Comparison of ENCODE assay signal across 23 cellular contexts in genomic region chr14:100211366-100211765, GRCh38. TPM values are rescaled to one million over a fixed set of nuclear protein-coding genes. Genes with fewer than 3 reads are reported as not detected.
"Had no signal": no experiment of that assay in that cellular context is flagged by ENCODE, and none has a peak within 500 bp of the region (broad histone marks: within the 10 kb centered on the region; RNA-seq: fewer than 3 reads in every experiment).

No MANE protein-coding gene starts in this region.

- H3K36me3 Mint-ChIP-seq: memory B cell; natural killer cell treated with Interleukin-12 subunit alpha and Interleukin-12 subunit beta and Interleukin-15 and Interleukin-18, amount 100 ng/mL, for 72 hours; stimulated activated naive B cell treated with anti-CD40 and anti-IgM and Interleukin-4, amounts not matched to agents 10 μg/mL and 1 μg/mL and 100 μg/mL, for 72 hours had no signal

- H3K9me3 Mint-ChIP-seq: effector memory CD8-positive, alpha-beta T cell; memory B cell; natural killer cell treated with Interleukin-12 subunit alpha and Interleukin-12 subunit beta and Interleukin-15 and Interleukin-18, amount 100 ng/mL, for 72 hours; stimulated activated naive CD8-positive, alpha-beta T cell treated with anti-CD3 and anti-CD28 coated beads, Interleukin-15, Interleukin-2, amounts not matched to agents 100 ng/mL and 50 ng/mL, for 24 hours had no signal

- H3K27me3 ChIP-seq: neural progenitor cell, right atrium auricular region, sigmoid colon, transverse colon, vagina had no signal

- H3K27ac Mint-ChIP-seq: effector memory CD8-positive, alpha-beta T cell; memory B cell; natural killer cell treated with Interleukin-12 subunit alpha and Interleukin-12 subunit beta and Interleukin-15 and Interleukin-18, amount 100 ng/mL, for 72 hours; neural progenitor cell; progenitor cell of endocrine pancreas; stimulated activated naive B cell treated with anti-CD40 and anti-IgM and Interleukin-4, amounts not matched to agents 10 μg/mL and 1 μg/mL and 100 μg/mL, for 72 hours; stimulated activated naive CD8-positive, alpha-beta T cell treated with anti-CD3 and anti-CD28 coated beads, Interleukin-15, Interleukin-2, amounts not matched to agents 100 ng/mL and 50 ng/mL, for 24 hours had no signal

- H3K27ac ChIP-seq: coronary artery, neural progenitor cell, parathyroid adenoma, right atrium auricular region, sigmoid colon, thoracic aorta, transverse colon, vagina had no signal

- H3K4me3 ChIP-seq: coronary artery, lung, neural progenitor cell, right atrium auricular region, sigmoid colon, thoracic aorta, transverse colon, vagina had no signal

- DNase-seq: effector memory CD8-positive, alpha-beta T cell; erythroblast; head of caudate nucleus; sigmoid colon; stimulated activated CD4-positive, alpha-beta T cell treated with anti-CD3 and anti-CD28 coated beads, Interleukin-4, amount 100 ng/mL, for 4 hours; stimulated activated naive B cell treated with anti-CD40 and anti-IgM and Interleukin-4, amounts not matched to agents 10 μg/mL and 1 μg/mL and 100 μg/mL, for 72 hours; transverse colon had no signal

- H3K4me3 Mint-ChIP-seq: effector memory CD8-positive, alpha-beta T cell; memory B cell; natural killer cell treated with Interleukin-12 subunit alpha and Interleukin-12 subunit beta and Interleukin-15 and Interleukin-18, amount 100 ng/mL, for 72 hours; stimulated activated naive B cell treated with anti-CD40 and anti-IgM and Interleukin-4, amounts not matched to agents 10 μg/mL and 1 μg/mL and 100 μg/mL, for 72 hours; stimulated activated naive CD8-positive, alpha-beta T cell treated with anti-CD3 and anti-CD28 coated beads, Interleukin-15, Interleukin-2, amounts not matched to agents 100 ng/mL and 50 ng/mL, for 24 hours had no signal

- H3K9me3 ChIP-seq: right atrium auricular region, sigmoid colon, thoracic aorta, transverse colon, vagina had no signal

- ATAC-seq: effector memory CD8-positive, alpha-beta T cell; left lobe of liver; natural killer cell treated with Interleukin-12 subunit alpha and Interleukin-12 subunit beta and Interleukin-15 and Interleukin-18, amount 100 ng/mL, for 72 hours; stimulated activated naive B cell treated with anti-CD40 and anti-IgM and Interleukin-4, amounts not matched to agents 10 μg/mL and 1 μg/mL and 100 μg/mL, for 72 hours had no signal

- H3K36me3 ChIP-seq: neural progenitor cell, right atrium auricular region, sigmoid colon, thoracic aorta, transverse colon, vagina had no signal

- H3K27me3 Mint-ChIP-seq: effector memory CD8-positive, alpha-beta T cell; memory B cell; natural killer cell treated with Interleukin-12 subunit alpha and Interleukin-12 subunit beta and Interleukin-15 and Interleukin-18, amount 100 ng/mL, for 72 hours; progenitor cell of endocrine pancreas; stimulated activated naive B cell treated with anti-CD40 and anti-IgM and Interleukin-4, amounts not matched to agents 10 μg/mL and 1 μg/mL and 100 μg/mL, for 72 hours; stimulated activated naive CD8-positive, alpha-beta T cell treated with anti-CD3 and anti-CD28 coated beads, Interleukin-15, Interleukin-2, amounts not matched to agents 100 ng/mL and 50 ng/mL, for 24 hours had no signal

- FAIRE-seq: endometrium, frontal cortex, keratinocyte had no signal

RNA-seq across cellular contexts. Expression of gene DEGS2, which starts 51.9 kb away (rescaled TPM):
- total RNA-seq: fibroblast of villous mesenchyme, right atrium auricular region had no signal
